Comparison of ENCODE assay signal across 9 cellular contexts in the genomic region with DNA sequence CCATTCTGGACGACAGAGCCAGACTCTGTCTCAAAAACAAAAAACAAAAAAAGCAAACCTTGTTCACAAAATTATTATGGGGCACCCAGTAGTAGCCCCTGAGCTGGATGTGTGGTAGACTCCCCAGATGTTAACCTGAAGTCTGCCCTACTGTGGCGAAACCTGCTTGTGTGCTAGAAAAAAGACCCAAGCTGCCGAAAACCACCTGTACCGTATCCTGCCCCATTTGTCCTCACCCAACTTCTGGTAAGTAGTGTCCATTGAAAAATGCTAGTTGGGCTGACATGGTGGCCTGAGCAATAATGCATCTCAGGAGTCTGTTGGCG.
DNase-seq lines count a peak whose midpoint lies in the region; ATAC-seq and TF ChIP-seq lines count a peak whose summit lies in the region.
"Had no signal": no experiment of that assay in that cellular context is flagged by ENCODE, and none has a peak within 500 bp of the region (broad histone marks: within the 10 kb centered on the region; RNA-seq: fewer than 3 reads in every experiment).

No MANE protein-coding gene starts in this region.

- CTCF ChIA-PET in RWPE1 (lab: Yijun Ruan, JAX) = interaction anchor here (0.5 kb wide), 1 partner anchor 39 kb away, joined by 3 read pairs; no protein-coding TSS in a partner anchor

- TF ChIP-seq CTCF in SU-DHL-6 (IDR thresholded peaks at IDR 0.05; ENCODE audit: insufficient read depth, low read length, poor library complexity, severe bottlenecking) (no peak), RWPE1 (conservative IDR thresholded peaks at IDR 0.05; ENCODE audit: low read depth) (no peak)

- H3K27ac ChIP-seq in SU-DHL-6 (ENCODE audit: low read depth, low read length) = peak overlapping the region; percentile 49
- no peak overlapping the region for H3K27ac ChIP-seq in RWPE1
- H3K27ac ChIP-seq: 22Rv1 had no signal

- H4K20me1 ChIP-seq in SU-DHL-6 (ENCODE audit: low read depth, low read length) = no peaks in the 10 kb centered on the region

- peak overlapping the region; percentile 88 for H3K27ac Mint-ChIP-seq in T-helper 1 cell treated with Interleukin-12 subunit alpha and Interleukin-12 subunit beta and Interleukin-4 antibody, amounts not matched to agents 30 μg/mL and 1 μg/mL, for 36 hours
- peak overlapping the region; percentile 86 for H3K27ac Mint-ChIP-seq in stimulated activated memory B cell treated with anti-CD40 and anti-IgM and Interleukin-4, amounts not matched to agents 10 μg/mL and 1 μg/mL and 100 μg/mL, for 72 hours

- H3F3A ChIP-seq in SU-DHL-6 (ENCODE audit: insufficient read depth) = peaks cover 23% of the 10 kb centered on the region

- H3K4me3 Mint-ChIP-seq in T-helper 1 cell treated with Interleukin-12 subunit alpha and Interleukin-12 subunit beta and Interleukin-4 antibody, amounts not matched to agents 30 μg/mL and 1 μg/mL, for 36 hours = peak overlapping the region; percentile 67
- peak overlapping the region; percentile 78 for H3K4me3 Mint-ChIP-seq in stimulated activated memory B cell treated with anti-CD40 and anti-IgM and Interleukin-4, amounts not matched to agents 10 μg/mL and 1 μg/mL and 100 μg/mL, for 72 hours

- H3K9me2 ChIP-seq in SU-DHL-6 (replicated peaks; ENCODE audit: insufficient read depth, low read length) = no peaks in the 10 kb centered on the region

- no peaks in the 10 kb centered on the region for H3K9me3 ChIP-seq in SU-DHL-6 (ENCODE audit: insufficient read depth, low read length)

- H3K9me3 Mint-ChIP-seq in T-helper 1 cell treated with Interleukin-12 subunit alpha and Interleukin-12 subunit beta and Interleukin-4 antibody, amounts not matched to agents 30 μg/mL and 1 μg/mL, for 36 hours = no peaks in the 10 kb centered on the region
- H3K9me3 Mint-ChIP-seq in stimulated activated memory B cell treated with anti-CD40 and anti-IgM and Interleukin-4, amounts not matched to agents 10 μg/mL and 1 μg/mL and 100 μg/mL, for 72 hours = no peaks in the 10 kb centered on the region

- DNase-seq in T-helper 1 cell (no peak), NK-92 (lab: John Stamatoyannopoulos, UW; ENCODE audit: unreplicated experiment) (no peak), DMS53 (lab: John Stamatoyannopoulos, UW) (no peak), RWPE1 (ENCODE audit: low spot score) (no peak)

- peaks cover 23% of the 10 kb centered on the region for H3K36me3 Mint-ChIP-seq in T-helper 1 cell treated with Interleukin-12 subunit alpha and Interleukin-12 subunit beta and Interleukin-4 antibody, amounts not matched to agents 30 μg/mL and 1 μg/mL, for 36 hours (ENCODE audit: low read depth)
- peaks cover 7% of the 10 kb centered on the region for H3K36me3 Mint-ChIP-seq in stimulated activated memory B cell treated with anti-CD40 and anti-IgM and Interleukin-4, amounts not matched to agents 10 μg/mL and 1 μg/mL and 100 μg/mL, for 72 hours

- no peaks in the 10 kb centered on the region for H3K27me3 ChIP-seq in SU-DHL-6 (ENCODE audit: low read length)

- POLR2A ChIA-PET in RWPE1 (lab: Yijun Ruan, JAX; ENCODE audit: low non-redundant PET) = no interaction called here

- H3K27me3 Mint-ChIP-seq in T-helper 1 cell treated with Interleukin-12 subunit alpha and Interleukin-12 subunit beta and Interleukin-4 antibody, amounts not matched to agents 30 μg/mL and 1 μg/mL, for 36 hours (ENCODE audit: low read depth) = peaks cover 15% of the 10 kb centered on the region
- H3K27me3 Mint-ChIP-seq in stimulated activated memory B cell treated with anti-CD40 and anti-IgM and Interleukin-4, amounts not matched to agents 10 μg/mL and 1 μg/mL and 100 μg/mL, for 72 hours = peaks cover 2% of the 10 kb centered on the region

- H3K79me2 ChIP-seq in SU-DHL-6 (ENCODE audit: insufficient read depth, low read length) = no peaks in the 10 kb centered on the region

- H3K4me2 ChIP-seq in SU-DHL-6 (ENCODE audit: low read depth, low read length, poor library complexity, severe bottlenecking) = peak overlapping the region; percentile 38

- ATAC-seq in HG02870 (IDR thresholded peaks at IDR 0.05; ENCODE audit: unreplicated experiment) = peak; percentile 13
- ATAC-seq in stimulated activated memory B cell treated with anti-CD40 and anti-IgM and Interleukin-4, amounts not matched to agents 10 μg/mL and 1 μg/mL and 100 μg/mL, for 72 hours = peak; percentile 57

- H3K4me1 Mint-ChIP-seq in T-helper 1 cell treated with Interleukin-12 subunit alpha and Interleukin-12 subunit beta and Interleukin-4 antibody, amounts not matched to agents 30 μg/mL and 1 μg/mL, for 36 hours (ENCODE audit: low read depth) = peaks cover 58% of the 10 kb centered on the region
- peaks cover 65% of the 10 kb centered on the region for H3K4me1 Mint-ChIP-seq in stimulated activated memory B cell treated with anti-CD40 and anti-IgM and Interleukin-4, amounts not matched to agents 10 μg/mL and 1 μg/mL and 100 μg/mL, for 72 hours

- no peak overlapping the region for H2AFZ ChIP-seq in SU-DHL-6 (ENCODE audit: low read depth, low read length, severe bottlenecking)

- H3K9ac ChIP-seq in SU-DHL-6 (ENCODE audit: low read length) = 0 out of 2 replicates have a peak overlapping the region, but pooled peaks have one; percentile 1

- H3K4me3 ChIP-seq in SU-DHL-6 (ENCODE audit: insufficient read depth, low read length, poor library complexity, severe bottlenecking) = no peak overlapping the region

- H3K36me3 ChIP-seq in SU-DHL-6 (ENCODE audit: low read length) = peaks cover 7% of the 10 kb centered on the region
